Comparison of ENCODE assay signal across 13 cellular contexts in genomic region chr9:93128715-93129224, GRCh38. TPM values are rescaled to one million over a fixed set of nuclear protein-coding genes. Genes with fewer than 3 reads are reported as not detected.
A peak's percentile ranks its signal among the peaks of the same experiment; 100 is the strongest.
DNase-seq lines count a peak whose midpoint lies in the region; ATAC-seq and TF ChIP-seq lines count a peak whose summit lies in the region.
"Had no signal": no experiment of that assay in that cellular context is flagged by ENCODE, and none has a peak within 500 bp of the region (broad histone marks: within the 10 kb centered on the region; RNA-seq: fewer than 3 reads in every experiment).

No MANE protein-coding gene starts in this region.

- H3K9me3 Mint-ChIP-seq in activated naive CD8-positive, alpha-beta T cell treated with anti-CD3 and anti-CD28 coated beads, Interleukin-2, amount 50 U/mL, for 24 hours: no peaks in the 10 kb centered on the region
- H3K9me3 Mint-ChIP-seq: naive B cell had no signal

- no peaks in the 10 kb centered on the region for H3K9me3 ChIP-seq in right cardiac atrium (ENCODE audit: control insufficient read depth, low read length)
- H3K9me3 ChIP-seq in muscle layer of colon (ENCODE audit: low read length): no peaks in the 10 kb centered on the region
- H3K9me3 ChIP-seq in upper lobe of left lung: no peaks in the 10 kb centered on the region

- no peak for TF ChIP-seq CTCF in upper lobe of left lung (IDR thresholded peaks at IDR 0.05)

- no peaks in the 10 kb centered on the region for H3K27me3 Mint-ChIP-seq in activated naive CD8-positive, alpha-beta T cell treated with anti-CD3 and anti-CD28 coated beads, Interleukin-2, amount 50 U/mL, for 24 hours
- H3K27me3 Mint-ChIP-seq: B cell had no signal

- intact Hi-C loops in cardiac septum (cut with DNase I): loop anchor here (10.0 kb wide), 1 partner anchor 326 kb away; the partner anchor contains the start of genes FAM120A and FAM120AOS
- intact Hi-C loops in right cardiac atrium (cut with DNase I): no loop called here

- H3K4me3 ChIP-seq in right cardiac atrium (ENCODE audit: low read length) (no peak overlapping the region), muscle layer of colon (ENCODE audit: low read depth in 1 of 2, low read length in 2 of 2) (peak overlapping the region in 1 of 2 donors; percentile 5), upper lobe of left lung (no peak overlapping the region)

- TF ChIP-seq POLR2A in upper lobe of left lung (IDR thresholded peaks at IDR 0.05): no peak

- ATAC-seq in right cardiac atrium (no peak), upper lobe of left lung (ENCODE audit: low FRiP score in 2 of 2) (no peak)
- ATAC-seq in activated naive CD8-positive, alpha-beta T cell treated with anti-CD3 and anti-CD28 coated beads, Interleukin-2, amount 50 U/mL, for 24 hours: no peak

- peak; percentile 47 for DNase-seq in cardiac septum (ENCODE audit: low spot score)
- DNase-seq in right cardiac atrium: no peak
- DNase-seq in activated naive CD8-positive, alpha-beta T cell treated with anti-CD3 and anti-CD28 coated beads, Interleukin-2, amount 50 U/mL, for 24 hours: no peak
- no peak for DNase-seq in upper lobe of left lung
- DNase-seq in stimulated activated CD4-positive, alpha-beta T cell treated with anti-CD3 and anti-CD28 coated beads, Interleukin-12 subunit alpha, Interleukin-12 subunit beta, amount 100 ng/mL, for 4 hours: no peak
- no peak for DNase-seq in pons (ENCODE audit: low spot score)
- no peak for DNase-seq in stimulated activated CD8-positive, alpha-beta memory T cell treated with anti-CD3 and anti-CD28 coated beads, Interleukin-4, amount 100 ng/mL, for 48 hours
- DNase-seq: effector CD4-positive, alpha-beta T cell; GOT3; naive B cell; SW 1271 had no signal

- peaks cover 64% of the 10 kb centered on the region for H3K4me1 Mint-ChIP-seq in activated naive CD8-positive, alpha-beta T cell treated with anti-CD3 and anti-CD28 coated beads, Interleukin-2, amount 50 U/mL, for 24 hours

- H3K36me3 Mint-ChIP-seq in activated naive CD8-positive, alpha-beta T cell treated with anti-CD3 and anti-CD28 coated beads, Interleukin-2, amount 50 U/mL, for 24 hours (ENCODE audit: low read depth): peaks cover 15% of the 10 kb centered on the region
- H3K36me3 Mint-ChIP-seq: naive B cell had no signal

- H3K36me3 ChIP-seq in muscle layer of colon (ENCODE audit: insufficient read depth, low read length) (peaks cover 24% of the 10 kb centered on the region), upper lobe of left lung (peaks cover 3 to 25% (median 17%) of the 10 kb centered on the region in 4 donors)

- H3K27ac ChIP-seq in right cardiac atrium (ENCODE audit: low read length): no peak overlapping the region
- peak overlapping the region; percentile 100 for H3K27ac ChIP-seq in muscle layer of colon (ENCODE audit: low read depth, low read length)
- peak overlapping the region; percentile 25 to 99 (median 87) for H3K27ac ChIP-seq in upper lobe of left lung

- H3K4me1 ChIP-seq in right cardiac atrium (ENCODE audit: control insufficient read depth, insufficient read depth, low read length): peaks cover 21% of the 10 kb centered on the region
- peaks cover 74% of the 10 kb centered on the region for H3K4me1 ChIP-seq in muscle layer of colon (ENCODE audit: insufficient read depth, low read length)
- peaks cover 71 to 80% (median 74%) of the 10 kb centered on the region in 4 donors for H3K4me1 ChIP-seq in upper lobe of left lung

- no peak for TF ChIP-seq EP300 in upper lobe of left lung (IDR thresholded peaks at IDR 0.05)

- no peak overlapping the region for H3K4me3 Mint-ChIP-seq in activated naive CD8-positive, alpha-beta T cell treated with anti-CD3 and anti-CD28 coated beads, Interleukin-2, amount 50 U/mL, for 24 hours
- H3K4me3 Mint-ChIP-seq: B cell had no signal

- no peak overlapping the region for H3K9ac ChIP-seq in muscle layer of colon (ENCODE audit: low read length)

- WGBS in right cardiac atrium: 88% methylated on average over 10 of the region's 10 CpGs
- WGBS in upper lobe of left lung, 2 donors: 88 to 93% methylated on average over 9 of the region's 10 CpGs

- H3K27ac Mint-ChIP-seq in activated naive CD8-positive, alpha-beta T cell treated with anti-CD3 and anti-CD28 coated beads, Interleukin-2, amount 50 U/mL, for 24 hours: peak overlapping the region; percentile 79
- H3K27ac Mint-ChIP-seq: B cell had no signal

- H3K27me3 ChIP-seq in right cardiac atrium (ENCODE audit: control insufficient read depth, insufficient read depth) (no peaks in the 10 kb centered on the region), muscle layer of colon (ENCODE audit: control insufficient read depth in 1 of 2, insufficient read depth in 2 of 2, low read length in 2 of 2) (no peaks in the 10 kb centered on the region), upper lobe of left lung (no peaks in the 10 kb centered on the region)

RNA-seq across cellular contexts. Expression of gene NINJ1, which starts 5.3 kb away (rescaled TPM):
- total RNA-seq in cardiac septum (46.4 TPM), right cardiac atrium (10 to 100 TPM; 42.9 to 68.4 (median 62.7) TPM), upper lobe of left lung (10 to 100 TPM; 35.6 to 83.9 (median 56.8) TPM)
- 96.2 TPM for polyA plus RNA-seq in right cardiac atrium

RNA-seq across cellular contexts. Expression of gene CARD19, which starts 32.8 kb away (rescaled TPM):
- total RNA-seq in cardiac septum (45.1 TPM), right cardiac atrium (10 to 100 TPM; 17.7 to 26.6 (median 22.5) TPM), upper lobe of left lung (10 to 100 TPM; 34.7 to 92.3 (median 41.7) TPM)
- 30.3 TPM for polyA plus RNA-seq in right cardiac atrium

RNA-seq across cellular contexts. Expression of gene WNK2, which starts 55.2 kb away (rescaled TPM):
- total RNA-seq in cardiac septum (123 TPM), right cardiac atrium (100 to 1,000 TPM; 217 to 322 (median 278) TPM), upper lobe of left lung (10 to 100 TPM in 3 of 6 donors, 1 to 10 TPM in 3; 1.1 to 11.5 (median 7.3) TPM)
- polyA plus RNA-seq in right cardiac atrium: 167 TPM
- total RNA-seq: B cell had no signal
